ENCODE assay signal across 21 cellular contexts in genomic region chr2:37581433-37581832, GRCh38.
"Had no signal": no experiment of that assay in that cellular context is flagged by ENCODE, and none has a peak within 500 bp of the region (broad histone marks: within the 10 kb centered on the region; RNA-seq: fewer than 3 reads in every experiment).

No MANE protein-coding gene starts in this region.

- H3K4me3 ChIP-seq: mucosa of descending colon, psoas muscle, right lobe of liver, spleen, stomach, thoracic aorta had no signal

- H3K9me3 ChIP-seq: mucosa of descending colon, neutrophil, psoas muscle, right lobe of liver, stomach, thoracic aorta had no signal

- H3K27me3 ChIP-seq: right lobe of liver, spleen, stomach had no signal

- DNase-seq: erythroblast; foreskin melanocyte; head of caudate nucleus; hippocampal formation; kidney glomerular epithelial cell; mucosa of descending colon; naive thymus-derived CD8-positive, alpha-beta T cell; psoas muscle; retina; right lobe of liver; spleen; stimulated activated CD4-positive, alpha-beta T cell treated with anti-CD3 and anti-CD28 coated beads, Interleukin-15, amount 100 ng/mL, for 24 hours; stimulated activated CD4-positive, alpha-beta T cell treated with anti-CD3 and anti-CD28 coated beads, Interleukin-2, amount 100 ng/mL, for 24 hours; stimulated activated CD4-positive, alpha-beta T cell treated with anti-CD3 and anti-CD28 coated beads, Interleukin-4, amount 100 ng/mL, for 4 hours; stimulated activated naive CD4-positive, alpha-beta T cell; stomach; substantia nigra had no signal

- H3K27ac ChIP-seq: neutrophil, psoas muscle, right lobe of liver, spleen, stomach, thoracic aorta had no signal

- H3K27ac Mint-ChIP-seq: dendritic cell treated with granulocyte-macrophage colony-stimulating factor and Interleukin-4, amounts not matched to agents 40 ng/mL and 50 ng/mL, for 4 days had no signal

- H3K4me3 Mint-ChIP-seq: dendritic cell treated with granulocyte-macrophage colony-stimulating factor and Interleukin-4, amounts not matched to agents 40 ng/mL and 50 ng/mL, for 4 days; type B pancreatic cell had no signal

- H3K27me3 Mint-ChIP-seq: naive thymus-derived CD8-positive, alpha-beta T cell; type B pancreatic cell had no signal

- ATAC-seq: mucosa of descending colon; naive thymus-derived CD8-positive, alpha-beta T cell; psoas muscle; right lobe of liver had no signal

- H3K36me3 ChIP-seq: neutrophil, right lobe of liver, spleen, stomach, thoracic aorta had no signal
